In the genomic region with DNA sequence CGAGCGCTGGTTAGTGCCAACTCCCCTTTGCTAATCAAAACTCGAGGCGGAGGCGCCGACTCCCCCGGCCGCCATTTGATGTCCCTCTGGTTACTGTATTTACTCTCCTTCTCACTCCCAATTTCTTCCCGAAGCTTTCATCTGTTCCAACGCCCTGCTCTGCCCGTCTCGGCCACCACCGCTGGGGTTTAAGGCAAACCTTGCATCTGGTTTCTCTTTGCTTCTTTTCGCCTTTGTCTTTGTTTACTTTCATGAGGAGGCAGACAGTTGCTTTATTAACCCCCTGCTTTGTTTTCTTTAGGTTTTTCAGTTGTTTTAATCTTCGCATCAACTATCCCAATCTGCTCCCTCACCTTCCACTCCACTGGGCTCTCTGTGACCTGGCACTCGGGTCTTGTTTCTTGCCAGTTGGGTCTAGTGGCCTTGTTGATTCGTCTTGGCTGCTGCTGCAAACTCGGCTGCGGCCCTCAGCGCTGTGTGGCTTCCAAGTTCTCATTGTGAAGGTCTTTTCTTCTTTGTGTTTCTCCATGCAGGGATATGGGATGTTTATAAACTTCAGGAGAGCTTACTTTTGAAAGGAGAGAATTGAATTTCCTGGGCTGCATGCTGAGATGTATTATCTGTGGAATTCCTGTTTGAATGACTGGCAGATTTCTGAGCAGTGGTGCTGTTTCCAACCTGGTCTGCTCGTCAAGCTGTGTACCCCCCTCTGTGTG, we compare ENCODE assay signal across 13 cellular contexts.
A peak's percentile ranks its signal among the peaks of the same experiment; 100 is the strongest.
DNase-seq lines count a peak whose midpoint lies in the region; ATAC-seq and TF ChIP-seq lines count a peak whose summit lies in the region.
"Had no signal": no experiment of that assay in that cellular context is flagged by ENCODE, and none has a peak within 500 bp of the region (broad histone marks: within the 10 kb centered on the region; RNA-seq: fewer than 3 reads in every experiment).

No MANE protein-coding gene starts in this region.

- H2BK120ac ChIP-seq in trophoblast cell (ENCODE audit: insufficient read depth, low read length, poor library complexity): no peak overlapping the region

- no CpG with 5 or more reads among the region's 21 CpGs for WGBS in trophoblast cell (ENCODE audit: extremely low coverage, insufficient coverage, insufficient read length)

- DNase-seq in EH (ENCODE audit: low read depth): peak; percentile 5
- DNase-seq in RWPE2 (ENCODE audit: low spot score): peak; percentile 20
- DNase-seq in fibroblast of peridontal ligament (ENCODE audit: extremely low read depth): peak; percentile 35
- peak; percentile 65 for DNase-seq in neural progenitor cell (ENCODE audit: low spot score)
- no peak for DNase-seq in SIG-M5 treated with dmso at 0.1 percent for 504 hours (lab: John Stamatoyannopoulos, UW; ENCODE audit: unreplicated experiment)
- no peak for DNase-seq in trophoblast cell
- DNase-seq: cortex of kidney; NK-92 treated with Interleukin-12 subunit alpha and Interleukin-12 subunit beta, amount 100 ng/mL, for 24 hours; pancreas; T1000; upper lobe of right lung had no signal

- no peaks in the 10 kb centered on the region for H3K36me3 Mint-ChIP-seq in neural progenitor cell

- H2BK5ac ChIP-seq in trophoblast cell (ENCODE audit: low read depth, low read length, poor library complexity): no peak overlapping the region

- H4K12ac ChIP-seq in trophoblast cell (ENCODE audit: low read depth, low read length): no peak overlapping the region

- H4K8ac ChIP-seq in trophoblast cell (ENCODE audit: low read depth, low read length): no peak overlapping the region

- no peak for TF ChIP-seq CTCF in RWPE2 (IDR thresholded peaks at IDR 0.05; ENCODE audit: poor library complexity, severe bottlenecking)
- no peak for TF ChIP-seq CTCF in neural progenitor cell (IDR thresholded peaks at IDR 0.05)

- H3K18ac ChIP-seq in trophoblast cell (ENCODE audit: low read length): no peak overlapping the region

- peaks cover 14% of the 10 kb centered on the region for H3K27me3 Mint-ChIP-seq in neural progenitor cell (ENCODE audit: insufficient read depth, low read depth)

- no peaks in the 10 kb centered on the region for H3K79me1 ChIP-seq in trophoblast cell (ENCODE audit: low read length)

- H3K36me3 ChIP-seq in RWPE2 (ENCODE audit: low read depth) (no peaks in the 10 kb centered on the region), neural progenitor cell (no peaks in the 10 kb centered on the region), trophoblast cell (ENCODE audit: control insufficient read depth in 1 of 2, insufficient read depth in 2 of 2, low read length in 2 of 2) (no peaks in the 10 kb centered on the region)
- H3K36me3 ChIP-seq: pancreas, upper lobe of right lung had no signal

- H3K9ac ChIP-seq in neural progenitor cell: no peak overlapping the region
- H3K9ac ChIP-seq in trophoblast cell (ENCODE audit: low read length): no peak overlapping the region

- H2AFZ ChIP-seq in neural progenitor cell (replicated peaks) (peak overlapping the region; percentile 75), trophoblast cell (ENCODE audit: insufficient read depth, low read length, poor library complexity) (no peak overlapping the region)

- no peaks in the 10 kb centered on the region for H3K27me3 ChIP-seq in RWPE2 (ENCODE audit: insufficient read depth, poor library complexity, severe bottlenecking)
- H3K27me3 ChIP-seq in neural progenitor cell: no peaks in the 10 kb centered on the region
- no peaks in the 10 kb centered on the region for H3K27me3 ChIP-seq in trophoblast cell (ENCODE audit: insufficient read depth, low read length)
- H3K27me3 ChIP-seq: pancreas, upper lobe of right lung had no signal

- H3K4ac ChIP-seq in trophoblast cell (ENCODE audit: low read depth, low read length): no peak overlapping the region

- H2BK12ac ChIP-seq in trophoblast cell (ENCODE audit: low read length): no peak overlapping the region

- no peak overlapping the region for H3K4me3 ChIP-seq in RWPE2 (ENCODE audit: severe bottlenecking)
- peak overlapping the region; percentile 25 for H3K4me3 ChIP-seq in neural progenitor cell
- H3K4me3 ChIP-seq in trophoblast cell (ENCODE audit: low read depth, low read length): no peak overlapping the region
- H3K4me3 ChIP-seq: pancreas, upper lobe of right lung had no signal

- H3K4me1 ChIP-seq in RWPE2 (ENCODE audit: insufficient read depth, poor library complexity, severe bottlenecking) (no peaks in the 10 kb centered on the region), neural progenitor cell (peaks cover 16% of the 10 kb centered on the region), trophoblast cell (ENCODE audit: control insufficient read depth in 1 of 2, insufficient read depth in 2 of 2, low read length in 2 of 2) (no peaks in the 10 kb centered on the region)
- H3K4me1 ChIP-seq: pancreas, upper lobe of right lung had no signal

- H3K4me2 ChIP-seq in neural progenitor cell: peak overlapping the region; percentile 71
- no peak overlapping the region for H3K4me2 ChIP-seq in trophoblast cell (ENCODE audit: low read length)

- ATAC-seq in RWPE2 (ENCODE audit: low read depth) (no peak), GM18517 (IDR thresholded peaks at IDR 0.05; ENCODE audit: unreplicated experiment) (no peak), GM18511 (IDR thresholded peaks at IDR 0.05; ENCODE audit: unreplicated experiment) (no peak)
- ATAC-seq: pancreas, upper lobe of right lung had no signal

- no peak overlapping the region for H2AK5ac ChIP-seq in trophoblast cell (ENCODE audit: low read length)

- no peak overlapping the region for H3K23ac ChIP-seq in trophoblast cell (ENCODE audit: low read length)

- H3K27ac Mint-ChIP-seq in neural progenitor cell: peak overlapping the region; percentile 99

- H3K9me3 ChIP-seq in RWPE2 (ENCODE audit: severe bottlenecking): no peaks in the 10 kb centered on the region
- H3K9me3 ChIP-seq in neural progenitor cell (ENCODE audit: low read depth): no peaks in the 10 kb centered on the region
- H3K9me3 ChIP-seq in trophoblast cell (ENCODE audit: insufficient read depth, low read depth, low read length): peaks cover 1% of the 10 kb centered on the region
- H3K9me3 ChIP-seq: pancreas, upper lobe of right lung had no signal

- H3K14ac ChIP-seq in trophoblast cell (ENCODE audit: low read length): no peak overlapping the region

- H3F3A ChIP-seq in neural progenitor cell (ENCODE audit: low read depth): peaks cover 23% of the 10 kb centered on the region

- no peaks in the 10 kb centered on the region for H4K20me1 ChIP-seq in neural progenitor cell (ENCODE audit: low read depth)

- H3K79me2 ChIP-seq in neural progenitor cell (ENCODE audit: low read depth) (no peaks in the 10 kb centered on the region), trophoblast cell (ENCODE audit: control insufficient read depth, insufficient read depth, low read length, poor library complexity) (no peaks in the 10 kb centered on the region)

- H3K27ac ChIP-seq in RWPE2 (ENCODE audit: poor library complexity, severe bottlenecking): no peak overlapping the region
- peak overlapping the region; percentile 1 for H3K27ac ChIP-seq in neural progenitor cell
- H3K27ac ChIP-seq in trophoblast cell (ENCODE audit: low read depth, low read length): no peak overlapping the region
- H3K27ac ChIP-seq: pancreas, upper lobe of right lung had no signal

- peaks cover 14% of the 10 kb centered on the region for H3K9me3 Mint-ChIP-seq in neural progenitor cell

- H3K4me3 Mint-ChIP-seq in neural progenitor cell: peak overlapping the region; percentile 64

- H4K91ac ChIP-seq in trophoblast cell (ENCODE audit: low read depth, low read length): no peak overlapping the region

- H3K4me1 Mint-ChIP-seq in neural progenitor cell: peaks cover 29% of the 10 kb centered on the region

Comparison
In these comparisons a context has a peak if more than half of its experiments do, and no peak if none do; other contexts are left out.
1. DNase-seq: peak in EH (single experiment), RWPE2 (single experiment), fibroblast of peridontal ligament (single experiment) and neural progenitor cell (single experiment); none in SIG-M5 treated with dmso at 0.1 percent for 504 hours (single experiment) and trophoblast cell (0 of 2).